Comparison of ENCODE assay signal across 19 cellular contexts in the genomic region with DNA sequence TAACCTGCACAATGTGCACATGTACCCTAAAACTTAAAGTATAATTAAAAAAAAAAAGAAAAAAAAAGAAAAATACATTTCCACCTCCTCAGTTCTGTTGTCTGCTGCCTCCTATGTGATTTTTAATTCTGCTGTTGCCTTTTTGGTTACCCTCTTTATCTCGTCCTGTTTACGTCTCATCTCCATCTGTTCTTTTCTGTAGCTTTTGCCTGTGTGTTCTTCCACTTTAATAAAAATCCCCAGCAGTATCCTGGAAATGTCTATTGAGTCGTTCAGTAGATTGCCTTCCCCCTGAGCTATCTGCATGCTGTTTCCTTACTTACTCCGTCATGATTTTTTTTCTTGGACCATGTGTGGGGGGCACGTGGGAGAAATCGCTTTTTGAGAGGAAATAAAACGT.
DNase-seq lines count a peak whose midpoint lies in the region; ATAC-seq and TF ChIP-seq lines count a peak whose summit lies in the region.
"Had no signal": no experiment of that assay in that cellular context is flagged by ENCODE, and none has a peak within 500 bp of the region (broad histone marks: within the 10 kb centered on the region; RNA-seq: fewer than 3 reads in every experiment).

No MANE protein-coding gene starts in this region.

- H3K4me1 ChIP-seq in GM23338 (ENCODE audit: insufficient read depth) (peaks cover 12% of the 10 kb centered on the region), left ventricle myocardium inferior (peaks cover 42% of the 10 kb centered on the region)
- H3K4me1 ChIP-seq: A549 had no signal

- TF ChIP-seq CTCF in GM23338 (conservative IDR thresholded peaks at IDR 0.05; ENCODE audit: low read depth in 2 of 2), result no peak
- TF ChIP-seq CTCF in nephron progenitor cell (IDR thresholded peaks at IDR 0.05), result no peak
- no peak for TF ChIP-seq CTCF in osteocyte (IDR thresholded peaks at IDR 0.05)
- no peak for TF ChIP-seq CTCF in left ventricle myocardium inferior (IDR thresholded peaks at IDR 0.05; ENCODE audit: borderline replicate concordance)

- no peaks in the 10 kb centered on the region for H3K27me3 ChIP-seq in GM23338 (ENCODE audit: insufficient read depth)
- H3K27me3 ChIP-seq in left ventricle myocardium inferior (ENCODE audit: low read depth), result no peaks in the 10 kb centered on the region

- H3K4me3 Mint-ChIP-seq in GM23338 (no peak overlapping the region), nephron progenitor cell (no peak overlapping the region), osteocyte (ENCODE audit: unreplicated experiment) (no peak overlapping the region)
- H3K4me3 Mint-ChIP-seq: CD4-positive, alpha-beta memory T cell; HFFc6 had no signal

- H2AFZ ChIP-seq in GM23338, result no peak overlapping the region

- peaks cover 8% of the 10 kb centered on the region; the same call in 2 of the 3 replicates for H3K9me3 Mint-ChIP-seq in GM23338
- H3K9me3 Mint-ChIP-seq in nephron progenitor cell, result peaks cover 12% of the 10 kb centered on the region
- H3K9me3 Mint-ChIP-seq in osteocyte (ENCODE audit: unreplicated experiment), result no peaks in the 10 kb centered on the region
- H3K9me3 Mint-ChIP-seq: HFFc6 had no signal

- no peak for ATAC-seq in GM23338
- no peak for ATAC-seq in GM21737 (IDR thresholded peaks at IDR 0.05; ENCODE audit: unreplicated experiment)
- ATAC-seq: A549 had no signal

- H3K9me3 ChIP-seq in left ventricle myocardium inferior (replicated peaks), result no peaks in the 10 kb centered on the region
- H3K9me3 ChIP-seq: A549, HAP-1 had no signal

- H3K27ac ChIP-seq in GM23338 (ENCODE audit: low read depth) (peak overlapping the region; percentile 34; the same call in 1 of the 2 replicates), left ventricle myocardium inferior (replicated peaks) (no peak overlapping the region)
- H3K27ac ChIP-seq: A549 had no signal

- H3K36me3 ChIP-seq in GM23338 (ENCODE audit: insufficient read depth) (no peaks in the 10 kb centered on the region), left ventricle myocardium inferior (no peaks in the 10 kb centered on the region)
- H3K36me3 ChIP-seq: HAP-1 had no signal

- H3K4me1 Mint-ChIP-seq in GM23338, result peaks cover 29% of the 10 kb centered on the region
- peaks cover 39% of the 10 kb centered on the region for H3K4me1 Mint-ChIP-seq in nephron progenitor cell
- H3K4me1 Mint-ChIP-seq in osteocyte (ENCODE audit: unreplicated experiment), result peaks cover 8% of the 10 kb centered on the region
- H3K4me1 Mint-ChIP-seq: CD4-positive, alpha-beta memory T cell had no signal

- no peaks in the 10 kb centered on the region for H3K9me2 ChIP-seq in GM23338 (ENCODE audit: insufficient read depth)

- H3K36me3 Mint-ChIP-seq in GM23338 (ENCODE audit: low read depth) (peaks cover 12% of the 10 kb centered on the region), nephron progenitor cell (ENCODE audit: low read depth) (peaks cover 13% of the 10 kb centered on the region), osteocyte (ENCODE audit: unreplicated experiment) (no peaks in the 10 kb centered on the region)
- H3K36me3 Mint-ChIP-seq: CD4-positive, alpha-beta memory T cell had no signal

- intact Hi-C loops in left ventricle myocardium inferior (cut with micrococcal nuclease), result no loop called here

- H3K27me3 Mint-ChIP-seq in GM23338 (ENCODE audit: insufficient read depth, low read depth, poor library complexity) (peaks cover 1% of the 10 kb centered on the region), nephron progenitor cell (ENCODE audit: low read depth, poor library complexity) (no peaks in the 10 kb centered on the region), osteocyte (ENCODE audit: unreplicated experiment) (no peaks in the 10 kb centered on the region)
- H3K27me3 Mint-ChIP-seq: CD4-positive, alpha-beta memory T cell had no signal

- no peaks in the 10 kb centered on the region; the same call in 1 of the 2 replicates for H4K20me1 ChIP-seq in GM23338 (replicated peaks; ENCODE audit: insufficient read depth)

- peaks cover 8% of the 10 kb centered on the region; the same call in 1 of the 2 replicates for H3K79me2 ChIP-seq in GM23338 (replicated peaks; ENCODE audit: insufficient read depth)

- no peak overlapping the region for H3K27ac Mint-ChIP-seq in GM23338
- peak overlapping the region; percentile 46 for H3K27ac Mint-ChIP-seq in nephron progenitor cell
- no peak overlapping the region for H3K27ac Mint-ChIP-seq in osteocyte (ENCODE audit: unreplicated experiment)
- H3K27ac Mint-ChIP-seq: CD4-positive, alpha-beta memory T cell; HFFc6 had no signal

- no peaks in the 10 kb centered on the region for H3F3A ChIP-seq in GM23338 (replicated peaks; ENCODE audit: low read depth)

- H3K4me3 ChIP-seq in GM23338, result no peak overlapping the region
- H3K4me3 ChIP-seq in left ventricle myocardium inferior, result no peak overlapping the region
- H3K4me3 ChIP-seq: A549, HAP-1 had no signal

- H3K4me2 ChIP-seq in GM23338, result no peak overlapping the region
- H3K4me2 ChIP-seq: A549 had no signal

- DNase-seq in Ammon's horn (ENCODE audit: low spot score), result peak; percentile 14
- no peak for DNase-seq in GM23338 (ENCODE audit: low spot score)
- peak; percentile 73 for DNase-seq in cerebellar cortex (ENCODE audit: low spot score)
- DNase-seq in nephron progenitor cell, result no peak
- DNase-seq in osteocyte (ENCODE audit: extremely low spot score, unreplicated experiment), result no peak
- no peak for DNase-seq in left ventricle myocardium inferior
- DNase-seq: 8988T; ACHN; AML-193; Calu3; CD4-positive, alpha-beta memory T cell; COR-L47; DMS53; DMS79 treated with DMSO at 0.1 percent for 48 hours; GOT3; HFFc6 had no signal

TF ChIP-seq in GM23338, 12 proteins besides CTCF, POLR2A, EP300 and RAD21 (continues in another document):
- TF ChIP-seq, protein P1, sequence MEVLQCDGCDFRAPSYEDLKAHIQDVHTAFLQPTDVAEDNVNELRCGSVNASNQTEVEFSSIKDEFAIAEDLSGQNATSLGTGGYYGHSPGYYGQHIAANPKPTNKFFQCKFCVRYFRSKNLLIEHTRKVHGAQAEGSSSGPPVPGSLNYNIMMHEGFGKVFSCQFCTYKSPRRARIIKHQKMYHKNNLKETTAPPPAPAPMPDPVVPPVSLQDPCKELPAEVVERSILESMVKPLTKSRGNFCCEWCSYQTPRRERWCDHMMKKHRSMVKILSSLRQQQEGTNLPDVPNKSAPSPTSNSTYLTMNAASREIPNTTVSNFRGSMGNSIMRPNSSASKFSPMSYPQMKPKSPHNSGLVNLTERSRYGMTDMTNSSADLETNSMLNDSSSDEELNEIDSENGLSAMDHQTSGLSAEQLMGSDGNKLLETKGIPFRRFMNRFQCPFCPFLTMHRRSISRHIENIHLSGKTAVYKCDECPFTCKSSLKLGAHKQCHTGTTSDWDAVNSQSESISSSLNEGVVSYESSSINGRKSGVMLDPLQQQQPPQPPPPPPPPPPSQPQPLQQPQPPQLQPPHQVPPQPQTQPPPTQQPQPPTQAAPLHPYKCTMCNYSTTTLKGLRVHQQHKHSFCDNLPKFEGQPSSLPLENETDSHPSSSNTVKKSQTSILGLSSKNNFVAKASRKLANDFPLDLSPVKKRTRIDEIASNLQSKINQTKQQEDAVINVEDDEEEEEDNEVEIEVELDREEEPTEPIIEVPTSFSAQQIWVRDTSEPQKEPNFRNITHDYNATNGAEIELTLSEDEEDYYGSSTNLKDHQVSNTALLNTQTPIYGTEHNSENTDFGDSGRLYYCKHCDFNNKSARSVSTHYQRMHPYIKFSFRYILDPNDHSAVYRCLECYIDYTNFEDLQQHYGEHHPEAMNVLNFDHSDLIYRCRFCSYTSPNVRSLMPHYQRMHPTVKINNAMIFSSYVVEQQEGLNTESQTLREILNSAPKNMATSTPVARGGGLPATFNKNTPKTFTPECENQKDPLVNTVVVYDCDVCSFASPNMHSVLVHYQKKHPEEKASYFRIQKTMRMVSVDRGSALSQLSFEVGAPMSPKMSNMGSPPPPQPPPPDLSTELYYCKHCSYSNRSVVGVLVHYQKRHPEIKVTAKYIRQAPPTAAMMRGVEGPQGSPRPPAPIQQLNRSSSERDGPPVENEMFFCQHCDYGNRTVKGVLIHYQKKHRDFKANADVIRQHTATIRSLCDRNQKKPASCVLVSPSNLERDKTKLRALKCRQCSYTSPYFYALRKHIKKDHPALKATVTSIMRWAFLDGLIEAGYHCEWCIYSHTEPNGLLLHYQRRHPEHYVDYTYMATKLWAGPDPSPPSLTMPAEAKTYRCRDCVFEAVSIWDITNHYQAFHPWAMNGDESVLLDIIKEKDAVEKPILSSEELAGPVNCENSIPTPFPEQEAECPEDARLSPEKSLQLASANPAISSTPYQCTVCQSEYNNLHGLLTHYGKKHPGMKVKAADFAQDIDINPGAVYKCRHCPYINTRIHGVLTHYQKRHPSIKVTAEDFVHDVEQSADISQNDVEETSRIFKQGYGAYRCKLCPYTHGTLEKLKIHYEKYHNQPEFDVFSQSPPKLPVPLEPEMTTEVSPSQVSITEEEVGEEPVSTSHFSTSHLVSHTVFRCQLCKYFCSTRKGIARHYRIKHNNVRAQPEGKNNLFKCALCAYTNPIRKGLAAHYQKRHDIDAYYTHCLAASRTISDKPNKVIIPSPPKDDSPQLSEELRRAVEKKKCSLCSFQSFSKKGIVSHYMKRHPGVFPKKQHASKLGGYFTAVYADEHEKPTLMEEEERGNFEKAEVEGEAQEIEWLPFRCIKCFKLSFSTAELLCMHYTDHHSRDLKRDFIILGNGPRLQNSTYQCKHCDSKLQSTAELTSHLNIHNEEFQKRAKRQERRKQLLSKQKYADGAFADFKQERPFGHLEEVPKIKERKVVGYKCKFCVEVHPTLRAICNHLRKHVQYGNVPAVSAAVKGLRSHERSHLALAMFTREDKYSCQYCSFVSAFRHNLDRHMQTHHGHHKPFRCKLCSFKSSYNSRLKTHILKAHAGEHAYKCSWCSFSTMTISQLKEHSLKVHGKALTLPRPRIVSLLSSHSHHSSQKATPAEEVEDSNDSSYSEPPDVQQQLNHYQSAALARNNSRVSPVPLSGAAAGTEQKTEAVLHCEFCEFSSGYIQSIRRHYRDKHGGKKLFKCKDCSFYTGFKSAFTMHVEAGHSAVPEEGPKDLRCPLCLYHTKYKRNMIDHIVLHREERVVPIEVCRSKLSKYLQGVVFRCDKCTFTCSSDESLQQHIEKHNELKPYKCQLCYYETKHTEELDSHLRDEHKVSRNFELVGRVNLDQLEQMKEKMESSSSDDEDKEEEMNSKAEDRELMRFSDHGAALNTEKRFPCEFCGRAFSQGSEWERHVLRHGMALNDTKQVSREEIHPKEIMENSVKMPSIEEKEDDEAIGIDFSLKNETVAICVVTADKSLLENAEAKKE (CRISPR knock-in tag; IDR thresholded peaks at IDR 0.05), result no peak

Comparison
In these comparisons a context has a peak if more than half of its experiments do, and no peak if none do; other contexts are left out.
1. DNase-seq: peak in Ammon's horn (single experiment) and cerebellar cortex (single experiment); none in GM23338 (single experiment), nephron progenitor cell (single experiment), osteocyte (single experiment) and left ventricle myocardium inferior (single experiment).